Comparison of ENCODE assay signal across 31 cellular contexts in genomic region chr14:45362505-45362904, GRCh38.
DNase-seq lines count a peak whose midpoint lies in the region; ATAC-seq, FAIRE-seq and TF ChIP-seq lines count a peak whose summit lies in the region.
"Had no signal": no experiment of that assay in that cellular context is flagged by ENCODE, and none has a peak within 500 bp of the region (broad histone marks: within the 10 kb centered on the region; RNA-seq: fewer than 3 reads in every experiment).

No MANE protein-coding gene starts in this region.

- FAIRE-seq in HepG2 (lab: Jason Lieb, UNC) = no peak
- FAIRE-seq in A549 (lab: Jason Lieb, UNC) = no peak
- FAIRE-seq: A204.1, D721Med had no signal

- intact Hi-C loops in HepG2 (cut with micrococcal nuclease; ENCODE audit: unreplicated experiment) = no loop called here
- intact Hi-C loops in right lobe of liver (cut with DNase I) = no loop called here
- intact Hi-C loops in IMR-90 (cut with micrococcal nuclease) = no loop called here

- no peak overlapping the region for H4K8ac ChIP-seq in IMR-90 (ENCODE audit: low read depth in 2 of 2, low read length in 2 of 2)

- dilution Hi-C loops in IMR-90 (cut with HindIII; ENCODE audit: low sequenced_read_pairs, unreplicated experiment) = no loop called here

- H3K9me1 ChIP-seq in IMR-90 (ENCODE audit: insufficient read depth, low read length) = no peaks in the 10 kb centered on the region

- H2AK9ac ChIP-seq in IMR-90 (replicated peaks; ENCODE audit: low read depth, low read length, poor library complexity) = no peak overlapping the region

- H4K91ac ChIP-seq in IMR-90 (ENCODE audit: insufficient read depth, low read depth, low read length) = no peak overlapping the region

- H3K4me2 ChIP-seq in HepG2 (ENCODE audit: low read depth, low read length) = no peak overlapping the region
- H3K4me2 ChIP-seq in A549 = no peak overlapping the region
- H3K4me2 ChIP-seq in IMR-90 (ENCODE audit: low read depth, low read length) = no peak overlapping the region
- H3K4me2 ChIP-seq: BLaER1; BLaER1 treated with 17β-estradiol and CSF1 and Interleukin-3, amounts not matched to agents 10 nM and 100 nM had no signal

- DNase-seq in HepG2 (ENCODE audit: low spot score) = no peak
- DNase-seq in right lobe of liver = no peak
- DNase-seq in A549 (ENCODE audit: low read depth in 1 of 2, low spot score in 1 of 2) = no peak
- DNase-seq in IMR-90 = no peak
- no peak for DNase-seq in cerebellar cortex (ENCODE audit: low spot score)
- DNase-seq in NCI-H2081 (lab: John Stamatoyannopoulos, UW) = no peak
- DNase-seq: 8988T; ACHN; AML-193; BE2C; C1 segment of cervical spinal cord; Caco-2; Calu3; CD4-positive, alpha-beta memory T cell; CD4-positive, alpha-beta T cell; CD4-positive, CD25-positive, alpha-beta regulatory T cell; CD8-positive, alpha-beta memory T cell; CD8-positive, alpha-beta T cell; COR-L47; DMS 273 treated with DMSO at 0.1 percent for 48 hours; DMS153; DMS53; DMS79; DMS79 treated with DMSO at 0.1 percent for 48 hours; DND-41 had no signal

- CTCF ChIA-PET in HepG2 (lab: Yijun Ruan, JAX; ENCODE audit: low intra/inter-chr PET ratio, low total read pairs) (no interaction called here), A549 (lab: Yijun Ruan, JAX) (no interaction called here), IMR-90 (lab: Yijun Ruan, JAX) (no interaction called here)

- no peak overlapping the region for H3K27ac ChIP-seq in HepG2 (ENCODE audit: extremely low read length, insufficient read depth, low read length)
- no peak overlapping the region for H3K27ac ChIP-seq in right lobe of liver
- H3K27ac ChIP-seq in A549 = no peak overlapping the region
- no peak overlapping the region for H3K27ac ChIP-seq in IMR-90 (ENCODE audit: insufficient read depth, low read length)
- H3K27ac ChIP-seq: 22Rv1; BLaER1; BLaER1 treated with 17β-estradiol and CSF1 and Interleukin-3, amounts not matched to agents 10 nM and 100 nM; C4-2B had no signal

- no peak overlapping the region for H4K5ac ChIP-seq in IMR-90 (ENCODE audit: low read depth, low read length)

- no peak overlapping the region for H2AK5ac ChIP-seq in IMR-90 (ENCODE audit: low read depth, low read length)

- H2BK120ac ChIP-seq in IMR-90 (ENCODE audit: low read depth, low read length) = no peak overlapping the region

- no peak overlapping the region for H3K56ac ChIP-seq in IMR-90 (ENCODE audit: extremely low read depth, insufficient read depth, low read length)

- 2% methylated on average over 1 of the region's 1 CpG for WGBS in HepG2 (ENCODE audit: low lambda C conversion rate)
- 31% methylated on average over 1 of the region's 1 CpG for WGBS in right lobe of liver (ENCODE audit: insufficient coverage, low coverage, low lambda C conversion rate, missing lambda C conversion rate)
- WGBS in A549 (ENCODE audit: missing lambda C conversion rate) = 25% methylated on average over 1 of the region's 1 CpG
- WGBS in IMR-90 (ENCODE audit: extremely low coverage in 2 of 2, insufficient read length in 1 of 2), 2 experiments = no CpG with 5 or more reads among the region's 1 CpG

- no peaks in the 10 kb centered on the region for H3K79me1 ChIP-seq in IMR-90 (ENCODE audit: low read depth in 1 of 2, low read length in 2 of 2)

- H3K36me3 ChIP-seq in HepG2 (replicated peaks in 1 of 2; ENCODE audit: control insufficient read depth in 1 of 2, insufficient read depth in 2 of 2, low read length in 2 of 2) = no peaks in the 10 kb centered on the region
- no peaks in the 10 kb centered on the region for H3K36me3 ChIP-seq in right lobe of liver
- H3K36me3 ChIP-seq in IMR-90 (ENCODE audit: control insufficient read depth, insufficient read depth, low read length) = no peaks in the 10 kb centered on the region
- H3K36me3 ChIP-seq: BE2C; BLaER1; BLaER1 treated with 17β-estradiol and CSF1 and Interleukin-3, amounts not matched to agents 10 nM and 100 nM had no signal

- ATAC-seq in HepG2 (no peak), right lobe of liver (no peak), A549 (no peak), IMR-90 (ENCODE audit: low read depth) (no peak)
- ATAC-seq: CD8-positive, alpha-beta T cell had no signal

- H3K9me3 ChIP-seq in HepG2 (ENCODE audit: low read length) (no peaks in the 10 kb centered on the region), right lobe of liver (no peaks in the 10 kb centered on the region), A549 (no peaks in the 10 kb centered on the region), IMR-90 (ENCODE audit: control insufficient read depth, insufficient read depth, low read length) (no peaks in the 10 kb centered on the region)
- H3K9me3 ChIP-seq: BE2C; BLaER1; BLaER1 treated with 17β-estradiol and CSF1 and Interleukin-3, amounts not matched to agents 10 nM and 100 nM; Caco-2 had no signal

- H2AFZ ChIP-seq in HepG2 (ENCODE audit: low read length) (no peak overlapping the region), IMR-90 (replicated peaks; ENCODE audit: low read length, poor library complexity) (no peak overlapping the region)

- H2BK20ac ChIP-seq in IMR-90 (ENCODE audit: low read depth, low read length) = no peak overlapping the region

- H4K20me1 ChIP-seq in HepG2 (ENCODE audit: insufficient read depth, low read length) (no peaks in the 10 kb centered on the region), IMR-90 (ENCODE audit: insufficient read depth, low read length) (no peaks in the 10 kb centered on the region)
- H4K20me1 ChIP-seq: BLaER1; BLaER1 treated with 17β-estradiol and CSF1 and Interleukin-3, amounts not matched to agents 10 nM and 100 nM had no signal

- in situ Hi-C loops in HepG2 (cut with HindIII; ENCODE audit: extremely low pct_ligation_motif_present, low pct_unique_long_range_greater_than_20kb) = no loop called here
- in situ Hi-C loops in IMR-90 (cut with MboI; ENCODE audit: low sequenced_read_pairs) = no loop called here

- TF ChIP-seq CTCF in HepG2 (CRISPR knock-in tag; IDR thresholded peaks at IDR 0.05) (no peak), right lobe of liver (IDR thresholded peaks at IDR 0.05) (no peak), A549 (IDR thresholded peaks at IDR 0.05) (no peak), IMR-90 (conservative IDR thresholded peaks at IDR 0.05; ENCODE audit: low read depth, low read length) (no peak)

- H3K79me2 ChIP-seq in HepG2 (ENCODE audit: insufficient read depth, low read length) = no peaks in the 10 kb centered on the region

- no TSS peak for BruUV-seq in HepG2 (replicated peaks; lab: Mats Ljungman, UMichigan)
- BruUV-seq in IMR-90 (replicated peaks; lab: Mats Ljungman, UMichigan) = no TSS peak

- no peak overlapping the region for H3K4ac ChIP-seq in IMR-90 (ENCODE audit: low read depth, low read length)

- H3K23ac ChIP-seq in IMR-90 (ENCODE audit: low read depth, low read length) = no peak overlapping the region

- TF ChIP-seq EP300 in HepG2 (IDR thresholded peaks at IDR 0.05; ENCODE audit: low read depth in 2 of 2, low read length in 2 of 2) (no peak), HepG2 (CRISPR knock-in tag; IDR thresholded peaks at IDR 0.05; ENCODE audit: borderline replicate concordance) (no peak), A549 (IDR thresholded peaks at IDR 0.05) (no peak)

- no peak overlapping the region for H3K14ac ChIP-seq in IMR-90 (replicated peaks; ENCODE audit: low read depth, low read length)

- no peak overlapping the region for H2BK15ac ChIP-seq in IMR-90 (ENCODE audit: low read depth, low read length)

- H3K4me3 ChIP-seq in HepG2 (replicated peaks in 1 of 3; ENCODE audit: insufficient read depth in 1 of 3, low read depth in 2 of 3, low read length in 3 of 3) = no peak overlapping the region
- H3K4me3 ChIP-seq in right lobe of liver = no peak overlapping the region
- H3K4me3 ChIP-seq in A549 = no peak overlapping the region
- no peak overlapping the region for H3K4me3 ChIP-seq in IMR-90 (ENCODE audit: insufficient read depth, low read depth, low read length)
- H3K4me3 ChIP-seq: BLaER1; BLaER1 treated with 17β-estradiol and CSF1 and Interleukin-3, amounts not matched to agents 10 nM and 100 nM had no signal

- TF ChIP-seq RAD21 in HepG2 (CRISPR knock-in tag; IDR thresholded peaks at IDR 0.05) = no peak
- no peak for TF ChIP-seq RAD21 in A549 (conservative IDR thresholded peaks at IDR 0.05 in 1 of 2, IDR thresholded peaks at IDR 0.05 in 1 of 2)
- no peak for TF ChIP-seq RAD21 in IMR-90 (IDR thresholded peaks at IDR 0.05; ENCODE audit: low read length)

- no peak overlapping the region for H3K18ac ChIP-seq in IMR-90 (ENCODE audit: low read depth, low read length)

- no peaks in the 10 kb centered on the region for H3K4me1 ChIP-seq in HepG2 (ENCODE audit: insufficient read depth, low read length)
- no peaks in the 10 kb centered on the region for H3K4me1 ChIP-seq in right lobe of liver
- H3K4me1 ChIP-seq in A549 = no peaks in the 10 kb centered on the region
- no peaks in the 10 kb centered on the region for H3K4me1 ChIP-seq in IMR-90 (ENCODE audit: control insufficient read depth, insufficient read depth, low read length)
- H3K4me1 ChIP-seq: BE2C, BLaER1, Caco-2 had no signal

- no peaks in the 10 kb centered on the region for H3K27me3 ChIP-seq in HepG2 (ENCODE audit: control insufficient read depth in 1 of 2, insufficient read depth in 2 of 2, low read length in 2 of 2)
- no peaks in the 10 kb centered on the region for H3K27me3 ChIP-seq in right lobe of liver
- no peaks in the 10 kb centered on the region for H3K27me3 ChIP-seq in IMR-90 (ENCODE audit: control insufficient read depth, insufficient read depth, low read length)
- H3K27me3 ChIP-seq: BE2C; BLaER1; BLaER1 treated with 17β-estradiol and CSF1 and Interleukin-3, amounts not matched to agents 10 nM and 100 nM had no signal

- POLR2A ChIA-PET in HepG2 (lab: Yijun Ruan, JAX) (no interaction called here), A549 (lab: Yijun Ruan, JAX) (no interaction called here), IMR-90 (lab: Charles Lee; ENCODE audit: unreplicated experiment) (no interaction called here)

- H3K9ac ChIP-seq in HepG2 (ENCODE audit: insufficient read depth, low read depth, low read length) (no peak overlapping the region), IMR-90 (ENCODE audit: low read depth, low read length) (no peak overlapping the region)
- H3K9ac ChIP-seq: BLaER1; BLaER1 treated with 17β-estradiol and CSF1 and Interleukin-3, amounts not matched to agents 10 nM and 100 nM had no signal

- TF ChIP-seq POLR2A in HepG2 (IDR thresholded peaks at IDR 0.05; ENCODE audit: insufficient read depth in 1 of 2, low read depth in 2 of 2, low read length in 2 of 2) = no peak
- no peak for TF ChIP-seq POLR2A in right lobe of liver (IDR thresholded peaks at IDR 0.05)
- TF ChIP-seq POLR2A in A549 (IDR thresholded peaks at IDR 0.05; ENCODE audit: low read length) = no peak
- TF ChIP-seq POLR2A in IMR-90 (IDR thresholded peaks at IDR 0.05; ENCODE audit: low read depth, low read length) = no peak

- no peak overlapping the region for H2BK5ac ChIP-seq in IMR-90 (ENCODE audit: low read depth, low read length, poor library complexity, severe bottlenecking)

TF ChIP-seq in HepG2, 621 proteins besides CTCF, POLR2A, EP300 and RAD21 (continues in another document):
- peak; percentile 45 to 71 for TF ChIP-seq MAFK (conservative IDR thresholded peaks at IDR 0.05 in 1 of 2, IDR thresholded peaks at IDR 0.05 in 1 of 2; ENCODE audit: low read length in 2 of 2)

TF ChIP-seq in A549, 52 proteins besides CTCF, POLR2A, EP300 and RAD21 (continues in another document):
- no peak for TF ChIP-seq CBX2 (IDR thresholded peaks at IDR 0.05; ENCODE audit: borderline replicate concordance, low read depth)

TF ChIP-seq in IMR-90, 13 proteins besides CTCF, POLR2A, EP300 and RAD21:
- TF ChIP-seq MXI1 (IDR thresholded peaks at IDR 0.05; ENCODE audit: borderline replicate concordance, low read depth, low read length) (no peak), MAFK (IDR thresholded peaks at IDR 0.05; ENCODE audit: low read depth, low read length) (peak; percentile 58)

Comparison
In these comparisons a context has a peak if more than half of its experiments do, and no peak if none do; other contexts are left out.
1. Of the 38 proteins assayed by ChIP-seq in both HepG2 and A549: peak only in HepG2: none; only in A549: none; in both: MAFK; in neither: 37.